20 cellular contexts compared by ENCODE assay signal in genomic region chr4:21986312-21986711, GRCh38. TPM values are rescaled to one million over a fixed set of nuclear protein-coding genes. Genes with fewer than 3 reads are reported as not detected.
"Had no signal": no experiment of that assay in that cellular context is flagged by ENCODE, and none has a peak within 500 bp of the region (broad histone marks: within the 10 kb centered on the region; RNA-seq: fewer than 3 reads in every experiment).

No MANE protein-coding gene starts in this region.

- H3K9me3 Mint-ChIP-seq: neural crest cell had no signal

- H3K4me1 Mint-ChIP-seq: natural killer cell; neural crest cell; stimulated activated effector memory CD8-positive, alpha-beta T cell treated with anti-CD3 and anti-CD28 coated beads, Interleukin-12 subunit alpha, Interleukin-12 subunit beta, amount 100 ng/mL, for 72 hours had no signal

- H3K27ac ChIP-seq: esophagus squamous epithelium, heart left ventricle, ovary, prostate gland, right lobe of liver, tibial artery, upper lobe of left lung, uterus had no signal

- FAIRE-seq: frontal cortex, islet of Langerhans had no signal

- H3K27ac Mint-ChIP-seq: natural killer cell; stimulated activated effector memory CD8-positive, alpha-beta T cell treated with anti-CD3 and anti-CD28 coated beads, Interleukin-12 subunit alpha, Interleukin-12 subunit beta, amount 100 ng/mL, for 72 hours had no signal

- H3K27me3 ChIP-seq: esophagus squamous epithelium, heart left ventricle, ovary, right lobe of liver, tibial artery, upper lobe of left lung, uterus had no signal

- H3K4me3 Mint-ChIP-seq: natural killer cell; neural crest cell; stimulated activated effector memory CD8-positive, alpha-beta T cell treated with anti-CD3 and anti-CD28 coated beads, Interleukin-12 subunit alpha, Interleukin-12 subunit beta, amount 100 ng/mL, for 72 hours had no signal

- H3K4me3 ChIP-seq: esophagus squamous epithelium, heart left ventricle, ovary, prostate gland, right lobe of liver, tibial artery, upper lobe of left lung, uterus had no signal

- DNase-seq: esophagus squamous epithelium; heart left ventricle; kidney glomerular epithelial cell; mammary epithelial cell; natural killer cell; ovary; right lobe of liver; stimulated activated CD4-positive, alpha-beta T cell treated with anti-CD3 and anti-CD28 coated beads, Interleukin-4, amount 100 ng/mL, for 1 hour; stimulated activated CD8-positive, alpha-beta memory T cell treated with anti-CD3 and anti-CD28 coated beads, Interleukin-4, amount 100 ng/mL, for 48 hours; stimulated activated naive CD8-positive, alpha-beta T cell treated with anti-CD3 and anti-CD28 coated beads, Interleukin-15, Interleukin-2, amounts not matched to agents 100 U/mL and 50 U/mL, for 24 hours; tibial artery; upper lobe of left lung; uterus had no signal

- H3K36me3 Mint-ChIP-seq: natural killer cell; stimulated activated effector memory CD8-positive, alpha-beta T cell treated with anti-CD3 and anti-CD28 coated beads, Interleukin-12 subunit alpha, Interleukin-12 subunit beta, amount 100 ng/mL, for 72 hours had no signal

RNA-seq across cellular contexts. Expression of gene KCNIP4, which starts 37.7 kb away (rescaled TPM):
- total RNA-seq: glomerular endothelial cell, mammary epithelial cell, myocyte, natural killer cell, right lobe of liver had no signal
